In genomic region chr17:82888583-82889495, GRCh38 we compare ENCODE assay signal across 16 cellular contexts. TPM values are rescaled to one million over a fixed set of nuclear protein-coding genes. Genes with fewer than 3 reads are reported as not detected.
DNase-seq lines count a peak whose midpoint lies in the region; ATAC-seq and TF ChIP-seq lines count a peak whose summit lies in the region.
"Had no signal": no experiment of that assay in that cellular context is flagged by ENCODE, and none has a peak within 500 bp of the region (broad histone marks: within the 10 kb centered on the region; RNA-seq: fewer than 3 reads in every experiment).

No MANE protein-coding gene starts in this region.

- no peaks in the 10 kb centered on the region for H3K79me2 ChIP-seq in mesendoderm (ENCODE audit: control insufficient read depth, insufficient read depth, low read length)

- H3K9me3 ChIP-seq in colonic mucosa (no peaks in the 10 kb centered on the region), upper lobe of right lung (no peaks in the 10 kb centered on the region)

- H2BK120ac ChIP-seq in mesendoderm (ENCODE audit: low read depth, low read length): no peak overlapping the region

- no peak overlapping the region for H3K4ac ChIP-seq in mesendoderm (ENCODE audit: low read depth, low read length)

- peak; percentile 34 for DNase-seq in SIG-M5 treated with dmso at 0.1 percent for 504 hours (lab: John Stamatoyannopoulos, UW; ENCODE audit: unreplicated experiment)
- no peak for DNase-seq in SIG-M5 (lab: John Stamatoyannopoulos, UW)
- DNase-seq in colonic mucosa: peak; percentile 62
- DNase-seq in mesendoderm: no peak
- DNase-seq in upper lobe of right lung: peak; percentile 94
- no peak for DNase-seq in KG1 (lab: John Stamatoyannopoulos, UW)
- DNase-seq in D341Med (ENCODE audit: low spot score): no peak
- no peak for DNase-seq in GM20000 (ENCODE audit: low spot score)
- DNase-seq: activated CD8-positive, alpha-beta memory T cell treated with anti-CD3 and anti-CD28 coated beads, Interleukin-2, amount 50 U/mL, for 48 hours; amniotic stem cell; NCI-H1436; stimulated activated naive CD8-positive, alpha-beta T cell treated with anti-CD3 and anti-CD28 coated beads, Interleukin-15, amount 100 ng/mL, for 72 hours; T1000 had no signal

- peak overlapping the region; percentile 45 for H3K23ac ChIP-seq in mesendoderm (ENCODE audit: low read length)

- ATAC-seq in upper lobe of right lung: peak; percentile 82
- ATAC-seq: stimulated activated naive CD8-positive, alpha-beta T cell treated with anti-CD3 and anti-CD28 coated beads, Interleukin-15, amount 100 ng/mL, for 72 hours had no signal

- intact Hi-C loops in colonic mucosa (cut with DNase I) (no loop called here), upper lobe of right lung (cut with DNase I) (no loop called here)

- H2BK5ac ChIP-seq in mesendoderm (ENCODE audit: low read length): no peak overlapping the region

- H3K36me3 ChIP-seq in colonic mucosa: no peaks in the 10 kb centered on the region
- H3K36me3 ChIP-seq in mesendoderm (ENCODE audit: control insufficient read depth, insufficient read depth, low read length): no peaks in the 10 kb centered on the region
- H3K36me3 ChIP-seq in upper lobe of right lung: no peaks in the 10 kb centered on the region

- no peak overlapping the region for H4K8ac ChIP-seq in mesendoderm (ENCODE audit: low read depth, low read length)

- H3K79me1 ChIP-seq in mesendoderm (ENCODE audit: low read length): peaks cover 8% of the 10 kb centered on the region

- no peak overlapping the region for H3K4me2 ChIP-seq in mesendoderm (ENCODE audit: low read length)

- TF ChIP-seq CTCF in colonic mucosa (IDR thresholded peaks at IDR 0.05): no peak
- TF ChIP-seq CTCF in upper lobe of right lung (IDR thresholded peaks at IDR 0.05): no peak
- no peak for TF ChIP-seq CTCF in GM20000 (IDR thresholded peaks at IDR 0.05; ENCODE audit: extremely low read depth, missing control alignments)

- H3K56ac ChIP-seq in mesendoderm (ENCODE audit: low read length): peak overlapping the region; percentile 25

- H3K27ac ChIP-seq in colonic mucosa: peak overlapping the region; percentile 69
- no peak overlapping the region for H3K27ac ChIP-seq in mesendoderm (ENCODE audit: low read depth, low read length)
- peak overlapping the region; percentile 86 for H3K27ac ChIP-seq in upper lobe of right lung
- H3K27ac ChIP-seq: HL-60 had no signal

- H3K4me3 ChIP-seq in colonic mucosa (no peak overlapping the region), mesendoderm (ENCODE audit: low read length) (no peak overlapping the region), upper lobe of right lung (peak overlapping the region; percentile 19)

- no peak overlapping the region for H4K5ac ChIP-seq in mesendoderm (ENCODE audit: low read length)

- no peak overlapping the region for H2BK15ac ChIP-seq in mesendoderm (replicated peaks; ENCODE audit: low read depth)

- H3K27me3 ChIP-seq in colonic mucosa (no peaks in the 10 kb centered on the region), mesendoderm (ENCODE audit: insufficient read depth, low read length, poor library complexity) (no peaks in the 10 kb centered on the region), upper lobe of right lung (no peaks in the 10 kb centered on the region)

- H3K9ac ChIP-seq in colonic mucosa (ENCODE audit: low read depth in 2 of 2, low read length in 2 of 2) (peak overlapping the region; percentile 18 to 59), mesendoderm (ENCODE audit: low read length) (no peak overlapping the region)

- no CpG with 5 or more reads among the region's 30 CpGs for WGBS in mesendoderm (ENCODE audit: extremely low coverage, insufficient coverage, low lambda C conversion rate)

- H3K18ac ChIP-seq in mesendoderm (ENCODE audit: low read length): no peak overlapping the region

- no peak overlapping the region for H2AK5ac ChIP-seq in mesendoderm (ENCODE audit: low read length)

- peaks cover 3% of the 10 kb centered on the region for H3K4me1 ChIP-seq in colonic mucosa
- H3K4me1 ChIP-seq in mesendoderm (ENCODE audit: control insufficient read depth, low read depth, low read length): peaks cover 2% of the 10 kb centered on the region
- peaks cover 51% of the 10 kb centered on the region for H3K4me1 ChIP-seq in upper lobe of right lung

RNA-seq across cellular contexts. Expression of gene ZNF750, which starts 49.0 kb away (rescaled TPM):
- total RNA-seq in colonic mucosa (not detected), upper lobe of right lung (5.6 TPM)
- not detected for polyA plus RNA-seq in mesendoderm (2013, experiment 1 of 2)
- 0.01 TPM for polyA plus RNA-seq in mesendoderm (2013, experiment 2 of 2)
- total RNA-seq: Daoy had no signal
- polyA plus RNA-seq: neural cell had no signal

Comparison
In these comparisons a context has a peak if more than half of its experiments do, and no peak if none do; other contexts are left out.
1. DNase-seq: peak in SIG-M5 treated with dmso at 0.1 percent for 504 hours (single experiment), colonic mucosa (single experiment) and upper lobe of right lung (single experiment); none in SIG-M5 (single experiment), mesendoderm (single experiment), KG1 (single experiment), D341Med (single experiment) and GM20000 (single experiment).